13 cellular contexts compared by ENCODE assay signal in genomic region chr18:79496237-79496977, GRCh38.
DNase-seq lines count a peak whose midpoint lies in the region; ATAC-seq and TF ChIP-seq lines count a peak whose summit lies in the region.
"Had no signal": no experiment of that assay in that cellular context is flagged by ENCODE, and none has a peak within 500 bp of the region (broad histone marks: within the 10 kb centered on the region; RNA-seq: fewer than 3 reads in every experiment).

No MANE protein-coding gene starts in this region.

- peak; percentile 19 for DNase-seq in activated naive CD4-positive, alpha-beta T cell treated with anti-CD3 and anti-CD28 coated beads, Interleukin-2, amount 10 ng/mL, durations not matched to agents 7 days and 5 days
- no peak for DNase-seq in activated naive CD4-positive, alpha-beta T cell treated with Interleukin-2 at 50 U/mL for 16 hours
- DNase-seq in endothelial cell (ENCODE audit: low spot score) (no peak), mucosa of descending colon (peak in 2 of 3 donors; percentile 16 to 42), type B pancreatic cell (ENCODE audit: extremely low spot score, unreplicated experiment) (peak; percentile 62)
- no peak for DNase-seq in activated T-cell treated with anti-CD3 and anti-CD28 coated beads, Interleukin-2, amount 50 U/mL, for 72 hours
- DNase-seq: activated T-cell treated with anti-CD3 and anti-CD28 coated beads for 4 hours, DMS153, NCI-H1436 treated with DMSO at 0.1 percent for 48 hours, small intestine had no signal

- intact Hi-C loops in mucosa of descending colon (cut with DNase I, micrococcal nuclease) = no loop called here

- H3K36me3 ChIP-seq in mucosa of descending colon (ENCODE audit: low read depth) = no peaks in the 10 kb centered on the region
- H3K36me3 ChIP-seq: cardiac muscle cell had no signal

- H3K4me1 Mint-ChIP-seq in activated naive CD4-positive, alpha-beta T cell treated with anti-CD3 and anti-CD28 coated beads, Interleukin-2, amount 10 ng/mL, durations not matched to agents 7 days and 5 days = peaks cover 12% of the 10 kb centered on the region
- H3K4me1 Mint-ChIP-seq in endothelial cell (ENCODE audit: unreplicated experiment) (no peaks in the 10 kb centered on the region), type B pancreatic cell (ENCODE audit: unreplicated experiment) (peaks cover 5% of the 10 kb centered on the region)
- H3K4me1 Mint-ChIP-seq in activated T-cell treated with anti-CD3 and anti-CD28 coated beads, Interleukin-2, amount 50 U/mL, for 72 hours (ENCODE audit: low read depth) = peaks cover 21% of the 10 kb centered on the region

- no peak for TF ChIP-seq CTCF in endothelial cell (IDR thresholded peaks at IDR 0.05; ENCODE audit: unreplicated experiment)
- no peak for TF ChIP-seq CTCF in mucosa of descending colon (IDR thresholded peaks at IDR 0.05)
- TF ChIP-seq CTCF in type B pancreatic cell (conservative IDR thresholded peaks at IDR 0.05) = no peak

- no peak overlapping the region for H3K4me3 Mint-ChIP-seq in activated naive CD4-positive, alpha-beta T cell treated with anti-CD3 and anti-CD28 coated beads, Interleukin-2, amount 10 ng/mL, durations not matched to agents 7 days and 5 days
- H3K4me3 Mint-ChIP-seq in endothelial cell (ENCODE audit: unreplicated experiment) = peak overlapping the region; percentile 73
- no peak overlapping the region for H3K4me3 Mint-ChIP-seq in type B pancreatic cell
- no peak overlapping the region for H3K4me3 Mint-ChIP-seq in activated T-cell treated with anti-CD3 and anti-CD28 coated beads, Interleukin-2, amount 50 U/mL, for 72 hours

- H3K36me3 Mint-ChIP-seq in activated naive CD4-positive, alpha-beta T cell treated with anti-CD3 and anti-CD28 coated beads, Interleukin-2, amount 10 ng/mL, durations not matched to agents 7 days and 5 days = peaks cover 60% of the 10 kb centered on the region
- H3K36me3 Mint-ChIP-seq in endothelial cell (ENCODE audit: low read depth, unreplicated experiment) (peaks cover 46% of the 10 kb centered on the region), type B pancreatic cell (peaks cover 7% of the 10 kb centered on the region)
- peaks cover 33 to 60% of the 10 kb centered on the region in 2 donors for H3K36me3 Mint-ChIP-seq in activated T-cell treated with anti-CD3 and anti-CD28 coated beads, Interleukin-2, amount 50 U/mL, for 72 hours (ENCODE audit: insufficient read depth in 2 of 2)

- CTCF ChIA-PET in activated naive CD4-positive, alpha-beta T cell treated with anti-CD3 and anti-CD28 coated beads, Interleukin-2, amount 10 ng/mL, durations not matched to agents 7 days and 5 days (lab: Charles Lee) = no interaction called here

- ATAC-seq in mucosa of descending colon = no peak
- no peak for ATAC-seq in GM19463 (IDR thresholded peaks at IDR 0.05; ENCODE audit: unreplicated experiment)
- no peak for ATAC-seq in activated T-cell treated with anti-CD3 and anti-CD28 coated beads, Interleukin-2, amount 50 U/mL, for 72 hours (replicated peaks in 1 of 2)
- ATAC-seq in HG02678 (IDR thresholded peaks at IDR 0.05; ENCODE audit: unreplicated experiment) = no peak

- H3K4me3 ChIP-seq in mucosa of descending colon = no peak overlapping the region
- H3K4me3 ChIP-seq: cardiac muscle cell had no signal

- H3K27me3 Mint-ChIP-seq in activated naive CD4-positive, alpha-beta T cell treated with anti-CD3 and anti-CD28 coated beads, Interleukin-2, amount 10 ng/mL, durations not matched to agents 7 days and 5 days = no peaks in the 10 kb centered on the region
- H3K27me3 Mint-ChIP-seq in endothelial cell (ENCODE audit: unreplicated experiment) (peaks cover 16% of the 10 kb centered on the region), type B pancreatic cell (no peaks in the 10 kb centered on the region)
- no peaks in the 10 kb centered on the region for H3K27me3 Mint-ChIP-seq in activated T-cell treated with anti-CD3 and anti-CD28 coated beads, Interleukin-2, amount 50 U/mL, for 72 hours (ENCODE audit: low read depth)

- no peak overlapping the region for H3K27ac Mint-ChIP-seq in activated naive CD4-positive, alpha-beta T cell treated with anti-CD3 and anti-CD28 coated beads, Interleukin-2, amount 10 ng/mL, durations not matched to agents 7 days and 5 days
- H3K27ac Mint-ChIP-seq in endothelial cell (ENCODE audit: unreplicated experiment) (peak overlapping the region; percentile 26), type B pancreatic cell (no peak overlapping the region)
- no peak overlapping the region for H3K27ac Mint-ChIP-seq in activated T-cell treated with anti-CD3 and anti-CD28 coated beads, Interleukin-2, amount 50 U/mL, for 72 hours

- H3K4me1 ChIP-seq in mucosa of descending colon (ENCODE audit: low read depth) = no peaks in the 10 kb centered on the region

- peaks cover 41% of the 10 kb centered on the region for H3K9me3 Mint-ChIP-seq in activated naive CD4-positive, alpha-beta T cell treated with anti-CD3 and anti-CD28 coated beads, Interleukin-2, amount 10 ng/mL, durations not matched to agents 7 days and 5 days
- H3K9me3 Mint-ChIP-seq in endothelial cell (ENCODE audit: unreplicated experiment) = peaks cover 11% of the 10 kb centered on the region
- H3K9me3 Mint-ChIP-seq in type B pancreatic cell = peaks cover 20% of the 10 kb centered on the region
- H3K9me3 Mint-ChIP-seq in activated T-cell treated with anti-CD3 and anti-CD28 coated beads, Interleukin-2, amount 50 U/mL, for 72 hours = peaks cover 18 to 21% of the 10 kb centered on the region in 2 donors

- H3K9me3 ChIP-seq in mucosa of descending colon = peaks cover 16% of the 10 kb centered on the region

Comparison
In these comparisons a context has a peak if more than half of its experiments do, and no peak if none do; other contexts are left out.
1. DNase-seq: peak in activated naive CD4-positive, alpha-beta T cell treated with anti-CD3 and anti-CD28 coated beads, Interleukin-2, amount 10 ng/mL, durations not matched to agents 7 days and 5 days (single experiment), mucosa of descending colon (2 of 3) and type B pancreatic cell (single experiment); none in activated naive CD4-positive, alpha-beta T cell treated with Interleukin-2 at 50 U/mL for 16 hours (single experiment), endothelial cell (single experiment) and activated T-cell treated with anti-CD3 and anti-CD28 coated beads, Interleukin-2, amount 50 U/mL, for 72 hours (0 of 2).